12 cellular contexts compared by ENCODE assay signal in genomic region chr12:13164271-13164670, GRCh38. TPM values are rescaled to one million over a fixed set of nuclear protein-coding genes. Genes with fewer than 3 reads are reported as not detected.
A peak's percentile ranks its signal among the peaks of the same experiment; 100 is the strongest.
DNase-seq lines count a peak whose midpoint lies in the region; ATAC-seq and TF ChIP-seq lines count a peak whose summit lies in the region.
"Had no signal": no experiment of that assay in that cellular context is flagged by ENCODE, and none has a peak within 500 bp of the region (broad histone marks: within the 10 kb centered on the region; RNA-seq: fewer than 3 reads in every experiment).

No MANE protein-coding gene starts in this region.

- H3K27ac ChIP-seq in KMS-11 (no peak overlapping the region), mammary epithelial cell (ENCODE audit: insufficient read depth, low read depth, low read length) (peak overlapping the region; percentile 96), lung (ENCODE audit: low read depth in 1 of 2, low read length in 1 of 2) (no peak overlapping the region), aorta (ENCODE audit: low read depth in 1 of 2, low read length in 2 of 2) (no peak overlapping the region), right cardiac atrium (ENCODE audit: low read length) (no peak overlapping the region)

- no peaks in the 10 kb centered on the region for H3K36me3 ChIP-seq in KMS-11 (ENCODE audit: insufficient read depth)
- H3K36me3 ChIP-seq in mammary epithelial cell (ENCODE audit: insufficient read depth, low read length), result no peaks in the 10 kb centered on the region
- H3K36me3 ChIP-seq in lung (ENCODE audit: control insufficient read depth in 2 of 2, insufficient read depth in 2 of 2, low read length in 2 of 2), result no peaks in the 10 kb centered on the region
- H3K36me3 ChIP-seq in aorta (ENCODE audit: control insufficient read depth in 1 of 2, insufficient read depth in 2 of 2, low read length in 1 of 2), result no peaks in the 10 kb centered on the region

- TF ChIP-seq CTCF in KMS-11 (conservative IDR thresholded peaks at IDR 0.05; ENCODE audit: low read depth, low read length) (no peak), mammary epithelial cell (conservative IDR thresholded peaks at IDR 0.05 in 1 of 2, IDR thresholded peaks at IDR 0.05 in 1 of 2; ENCODE audit: extremely low read depth in 1 of 2, insufficient read depth in 1 of 2, low read depth in 1 of 2, low read length in 2 of 2) (no peak), lung (IDR thresholded peaks at IDR 0.05; ENCODE audit: control extremely low read depth, extremely low read depth) (no peak)

- H4K20me1 ChIP-seq in KMS-11 (ENCODE audit: insufficient read depth) (no peaks in the 10 kb centered on the region), mammary epithelial cell (ENCODE audit: insufficient read depth, low read length) (no peaks in the 10 kb centered on the region)

- H3K4me2 ChIP-seq in KMS-11 (no peak overlapping the region; the same call in 1 of the 2 replicates), mammary epithelial cell (ENCODE audit: insufficient read depth, low read depth, low read length) (no peak overlapping the region)

- H3K79me2 ChIP-seq in KMS-11 (ENCODE audit: insufficient read depth, low read depth), result no peaks in the 10 kb centered on the region
- H3K79me2 ChIP-seq in mammary epithelial cell (ENCODE audit: insufficient read depth, low read length), result no peaks in the 10 kb centered on the region

- H3K27me3 ChIP-seq in KMS-11 (ENCODE audit: insufficient read depth, low read depth) (no peaks in the 10 kb centered on the region), mammary epithelial cell (ENCODE audit: insufficient read depth, low read length) (no peaks in the 10 kb centered on the region), lung (ENCODE audit: control insufficient read depth, insufficient read depth) (no peaks in the 10 kb centered on the region), aorta (ENCODE audit: control insufficient read depth in 1 of 2, insufficient read depth in 2 of 2, low read length in 1 of 2) (no peaks in the 10 kb centered on the region), right cardiac atrium (ENCODE audit: control insufficient read depth, insufficient read depth) (no peaks in the 10 kb centered on the region)

- no peak for ATAC-seq in lung (ENCODE audit: insufficient read depth, low FRiP score)
- ATAC-seq in aorta (ENCODE audit: low FRiP score), result peak; percentile 38
- ATAC-seq in right cardiac atrium, result no peak
- ATAC-seq: K562 had no signal

- WGBS in mammary epithelial cell (ENCODE audit: low coverage, missing lambda C conversion rate), result 49% methylated on average over 4 of the region's 5 CpGs
- 90 to 95% methylated on average over 5 of the region's 5 CpGs for WGBS in lung, 2 donors
- 68 to 75% methylated on average over 5 of the region's 5 CpGs for WGBS in aorta, 2 donors
- WGBS in right cardiac atrium, result 82% methylated on average over 5 of the region's 5 CpGs

- H3K9me3 ChIP-seq in mammary epithelial cell (replicated peaks; ENCODE audit: insufficient read depth, low read length) (no peaks in the 10 kb centered on the region), lung (ENCODE audit: control insufficient read depth in 2 of 2, insufficient read depth in 1 of 2, low read length in 1 of 2) (peaks cover 0 to 6% of the 10 kb centered on the region in 2 donors), aorta (ENCODE audit: control insufficient read depth, low read length) (peaks cover 2% of the 10 kb centered on the region), right cardiac atrium (ENCODE audit: control insufficient read depth, low read length) (no peaks in the 10 kb centered on the region)

- H3K9ac ChIP-seq in KMS-11, result no peak overlapping the region
- H3K9ac ChIP-seq in mammary epithelial cell (ENCODE audit: insufficient read depth, low read length), result peak overlapping the region; percentile 16

- peaks cover 39% of the 10 kb centered on the region for H3K4me1 ChIP-seq in KMS-11 (ENCODE audit: low read depth, poor library complexity, severe bottlenecking)
- peaks cover 47% of the 10 kb centered on the region for H3K4me1 ChIP-seq in mammary epithelial cell (ENCODE audit: insufficient read depth, low read length)
- peaks cover 0 to 2% of the 10 kb centered on the region in 2 donors for H3K4me1 ChIP-seq in lung (ENCODE audit: control insufficient read depth in 2 of 2, insufficient read depth in 2 of 2, low read length in 2 of 2)
- peaks cover 0 to 3% of the 10 kb centered on the region in 2 donors for H3K4me1 ChIP-seq in aorta (ENCODE audit: control insufficient read depth in 1 of 2, insufficient read depth in 2 of 2, low read length in 2 of 2)
- no peaks in the 10 kb centered on the region for H3K4me1 ChIP-seq in right cardiac atrium (ENCODE audit: control insufficient read depth, insufficient read depth, low read length)

- DNase-seq in mammary epithelial cell (peak; percentile 32), lung (ENCODE audit: low spot score) (peak; percentile 20), aorta (no peak), right cardiac atrium (no peak), KG1 (lab: John Stamatoyannopoulos, UW) (no peak), SIG-M5 (lab: John Stamatoyannopoulos, UW) (no peak)
- DNase-seq: H7, NCI-H187 treated with DMSO at 0.1 percent for 48 hours, NCI-H2171 treated with DMSO at 0.1 percent for 48 hours, NCI-H510A had no signal

- peak overlapping the region; percentile 52; the same call in 1 of the 2 replicates for H2AFZ ChIP-seq in KMS-11 (ENCODE audit: low read depth)
- peak overlapping the region; percentile 1 for H2AFZ ChIP-seq in mammary epithelial cell (ENCODE audit: low read depth, low read length)

- CTCF ChIA-PET in mammary epithelial cell (lab: Charles Lee; ENCODE audit: low non-redundant PET), result interaction anchor here (0.6 kb wide), 1 partner anchor 1003 kb away, joined by 22 read pairs; no protein-coding TSS in a partner anchor

- dilution Hi-C loops in mammary epithelial cell (cut with HindIII; ENCODE audit: low sequenced_read_pairs), result no loop called here

- H3K4me3 ChIP-seq in KMS-11 (IDR thresholded peaks at IDR 0.05; ENCODE audit: insufficient read depth, low read depth, low read length), result no peak overlapping the region
- no peak overlapping the region for H3K4me3 ChIP-seq in mammary epithelial cell (replicated peaks in 1 of 3; ENCODE audit: insufficient read depth in 1 of 3, low read depth in 2 of 3, low read length in 3 of 3)
- H3K4me3 ChIP-seq in lung, result no peak overlapping the region
- no peak overlapping the region for H3K4me3 ChIP-seq in aorta (ENCODE audit: low read length in 2 of 2)
- no peak overlapping the region for H3K4me3 ChIP-seq in right cardiac atrium (ENCODE audit: low read length)
- H3K4me3 ChIP-seq: K562 had no signal

- in situ Hi-C loops in mammary epithelial cell (cut with MboI; ENCODE audit: low sequenced_read_pairs in 2 of 2), result no loop called here

- intact Hi-C loops in mammary epithelial cell (cut with micrococcal nuclease), result loop anchor here (2.0 kb wide), 1 partner anchor 43 kb away; no protein-coding TSS in a partner anchor
- intact Hi-C loops in aorta (cut with DNase I), result no loop called here
- intact Hi-C loops in right cardiac atrium (cut with DNase I), result no loop called here

- BruUV-seq in mammary epithelial cell (replicated peaks; lab: Mats Ljungman, UMichigan), result no TSS peak

RNA-seq across cellular contexts. Expression of gene EMP1, which starts 32.3 kb away (rescaled TPM):
- total RNA-seq in mammary epithelial cell (100 to 1,000 TPM in 1 of 2 donors, 10 to 100 TPM in 1; 33.7 to 204 TPM), lung (100 to 1,000 TPM in 1 of 2 donors, 10 to 100 TPM in 1; 67.5 to 348 TPM), aorta (100 to 1,000 TPM; 593 to 594 TPM), right cardiac atrium (100 to 1,000 TPM; 134 to 401 (median 261) TPM)
- polyA plus RNA-seq in mammary epithelial cell (309 TPM), lung (100 to 1,000 TPM in 1 of 2 donors, 10 to 100 TPM in 1; 91.7 to 243 TPM), aorta (10 to 100 TPM; 32.6 to 39.4 TPM), right cardiac atrium (33.8 TPM)
- 450 TPM for polyA minus RNA-seq in mammary epithelial cell

Comparison
In these comparisons a context has a peak if more than half of its experiments do, and no peak if none do; other contexts are left out.
1. DNase-seq: peak in mammary epithelial cell (single experiment) and lung (single experiment); none in aorta (0 of 2), right cardiac atrium (0 of 3), KG1 (single experiment) and SIG-M5 (single experiment).